Comparison of ENCODE assay signal across 8 cellular contexts in the genomic region with DNA sequence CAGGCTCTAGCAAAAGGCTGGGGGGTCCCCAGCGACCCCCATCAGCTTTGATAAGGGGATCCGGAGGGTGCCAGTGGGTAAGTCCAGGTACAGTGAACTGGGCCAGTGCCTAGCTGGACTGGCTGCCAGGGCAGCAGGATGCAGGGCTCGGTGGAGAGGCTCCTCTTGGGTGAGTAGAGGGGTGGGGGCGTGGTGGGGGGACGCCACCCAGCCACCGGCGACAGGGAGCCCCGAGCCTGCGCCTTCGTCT. TPM values are rescaled to one million over a fixed set of nuclear protein-coding genes. Genes with fewer than 3 reads are reported as not detected.
DNase-seq lines count a peak whose midpoint lies in the region; ATAC-seq and TF ChIP-seq lines count a peak whose summit lies in the region.

No MANE protein-coding gene starts in this region.

- no peaks in the 10 kb centered on the region for H3K27me3 Mint-ChIP-seq in CD4-positive, alpha-beta memory T cell
- no peaks in the 10 kb centered on the region for H3K27me3 Mint-ChIP-seq in osteocyte (ENCODE audit: unreplicated experiment)

- no peaks in the 10 kb centered on the region for H3K9me2 ChIP-seq in PC-9 (ENCODE audit: insufficient read depth)

- H3K27me3 ChIP-seq in CD4-positive, alpha-beta memory T cell (ENCODE audit: insufficient read depth, low read length), result no peaks in the 10 kb centered on the region
- no peaks in the 10 kb centered on the region for H3K27me3 ChIP-seq in PC-9 (ENCODE audit: insufficient read depth, low read depth)
- H3K27me3 ChIP-seq in esophagus (ENCODE audit: control insufficient read depth in 1 of 2, insufficient read depth in 2 of 2, low read length in 2 of 2), result no peaks in the 10 kb centered on the region

- TF ChIP-seq CTCF in PC-9 (conservative IDR thresholded peaks at IDR 0.05), result no peak
- no peak for TF ChIP-seq CTCF in osteocyte (IDR thresholded peaks at IDR 0.05)

- peak overlapping the region in 1 of 2 donors; percentile 42 for H3K4me3 ChIP-seq in CD4-positive, alpha-beta memory T cell (ENCODE audit: low read length in 2 of 2)
- H3K4me3 ChIP-seq in PC-9 (peak overlapping the region; percentile 75), esophagus (ENCODE audit: low read depth in 1 of 2, low read length in 2 of 2) (peak overlapping the region; percentile 54 to 65)

- H3F3A ChIP-seq in PC-9 (ENCODE audit: insufficient read depth, low read depth), result peaks cover 21% of the 10 kb centered on the region

- H2AFZ ChIP-seq in PC-9, result peak overlapping the region; percentile 90

- intact Hi-C loops in CD4-positive, alpha-beta memory T cell (cut with micrococcal nuclease), result loop anchor here (2.0 kb wide), 2 partner anchors 14 kb away; partner anchors contain the start of gene SLC48A1
- intact Hi-C loops in PC-9 (cut with micrococcal nuclease; ENCODE audit: unreplicated experiment), result no loop called here

- no peaks in the 10 kb centered on the region for H3K36me3 Mint-ChIP-seq in CD4-positive, alpha-beta memory T cell
- no peaks in the 10 kb centered on the region for H3K36me3 Mint-ChIP-seq in osteocyte (ENCODE audit: unreplicated experiment)

- H3K4me1 ChIP-seq in CD4-positive, alpha-beta memory T cell (ENCODE audit: insufficient read depth, low read length), result peaks cover 40% of the 10 kb centered on the region
- H3K4me1 ChIP-seq in PC-9 (replicated peaks; ENCODE audit: insufficient read depth) (peaks cover 68% of the 10 kb centered on the region), esophagus (ENCODE audit: control insufficient read depth in 2 of 2, insufficient read depth in 2 of 2, low read length in 1 of 2) (peaks cover 9 to 31% of the 10 kb centered on the region in 2 donors)

- H4K20me1 ChIP-seq in PC-9 (ENCODE audit: insufficient read depth), result no peaks in the 10 kb centered on the region

- H3K79me2 ChIP-seq in PC-9 (ENCODE audit: low read depth), result peaks cover 16% of the 10 kb centered on the region; the same call in 1 of the 2 replicates

- H3K9me3 Mint-ChIP-seq in CD4-positive, alpha-beta memory T cell, result no peaks in the 10 kb centered on the region
- no peaks in the 10 kb centered on the region for H3K9me3 Mint-ChIP-seq in osteocyte (ENCODE audit: unreplicated experiment)

- POLR2A ChIA-PET in CD4-positive, alpha-beta memory T cell (lab: Charles Lee; ENCODE audit: partially characterized antibody), result interaction anchor here (0.9 to 1.7 kb wide), 7 partner anchors 14 to 79 kb away, joined by 3 to 8 read pairs (median 5); partner anchors contain the start of genes RPAP3 and SLC48A1
- POLR2A ChIA-PET in PC-9 (lab: Charles Lee; ENCODE audit: unreplicated experiment), result interaction anchor here (0.7 kb wide), 2 partner anchors 23 to 1076 kb away, joined by 3 to 19 read pairs; no protein-coding TSS in a partner anchor

- H3K9me3 ChIP-seq in CD4-positive, alpha-beta memory T cell (ENCODE audit: control insufficient read depth in 1 of 2, low read length in 2 of 2), result no peaks in the 10 kb centered on the region
- H3K9me3 ChIP-seq in PC-9 (ENCODE audit: insufficient read depth, low read depth), result no peaks in the 10 kb centered on the region
- H3K9me3 ChIP-seq in esophagus (ENCODE audit: control insufficient read depth in 2 of 2, insufficient read depth in 1 of 2, low read depth in 1 of 2, low read length in 1 of 2), result no peaks in the 10 kb centered on the region

- H3K27ac Mint-ChIP-seq in CD4-positive, alpha-beta memory T cell, result peak overlapping the region in 1 of 7 donors; percentile 38
- H3K27ac Mint-ChIP-seq in osteocyte (ENCODE audit: unreplicated experiment), result no peak overlapping the region

- TSS peak; percentile 28 for BruUV-seq in PC-9 (replicated peaks; lab: Mats Ljungman, UMichigan)

- H3K36me3 ChIP-seq in CD4-positive, alpha-beta memory T cell (ENCODE audit: insufficient read depth, low read length), result no peaks in the 10 kb centered on the region
- H3K36me3 ChIP-seq in PC-9 (ENCODE audit: low read depth) (no peaks in the 10 kb centered on the region), esophagus (ENCODE audit: control insufficient read depth in 2 of 2, insufficient read depth in 2 of 2, low read length in 1 of 2) (no peaks in the 10 kb centered on the region)

- H3K27ac ChIP-seq in CD4-positive, alpha-beta memory T cell (ENCODE audit: low read depth, low read length), result no peak overlapping the region
- H3K27ac ChIP-seq in PC-9, result no peak overlapping the region
- peak overlapping the region; percentile 78 to 96 for H3K27ac ChIP-seq in esophagus (ENCODE audit: low read depth in 2 of 2, low read length in 1 of 2)

- ATAC-seq in HG03521 (IDR thresholded peaks at IDR 0.05; ENCODE audit: unreplicated experiment), result no peak

- H3K4me3 Mint-ChIP-seq in CD4-positive, alpha-beta memory T cell, result peak overlapping the region in 7 of 8 donors; percentile 48 to 81 (median 69)
- H3K4me3 Mint-ChIP-seq in osteocyte (ENCODE audit: unreplicated experiment), result peak overlapping the region; percentile 60

- H3K4me1 Mint-ChIP-seq in CD4-positive, alpha-beta memory T cell, result peaks cover 18 to 28% (median 23%) of the 10 kb centered on the region in 4 donors
- H3K4me1 Mint-ChIP-seq in osteocyte (ENCODE audit: unreplicated experiment), result peaks cover 24% of the 10 kb centered on the region

- no peak for DNase-seq in CD4-positive, alpha-beta memory T cell
- no peak for DNase-seq in PC-9
- no peak for DNase-seq in osteocyte (ENCODE audit: extremely low spot score, unreplicated experiment)
- DNase-seq in HuH-7.5 (ENCODE audit: low spot score), result no peak
- DNase-seq in iPS-NIHi11 (ENCODE audit: low spot score), result no peak
- no peak for DNase-seq in C1 segment of cervical spinal cord (lab: John Stamatoyannopoulos, UW)

- 2% methylated on average over 7 to 10 of the region's 10 CpGs for WGBS in esophagus, 2 donors

- H3K4me2 ChIP-seq in PC-9, result peak overlapping the region; percentile 97

- CTCF ChIA-PET in CD4-positive, alpha-beta memory T cell (lab: Charles Lee; ENCODE audit: partially characterized antibody), result interaction anchor here (1.1 to 11.9 kb wide), 13 partner anchors 11 to 82 kb away, joined by 3 to 270 read pairs (median 6); partner anchors contain the start of gene SLC48A1
- CTCF ChIA-PET in PC-9 (lab: Charles Lee), result interaction anchor here (1.0 to 1.2 kb wide), 3 partner anchors 8 to 147 kb away, joined by 4 to 16 read pairs (median 5); no protein-coding TSS in a partner anchor

RNA-seq across cellular contexts. Expression of gene RAPGEF3, which starts 0.2 kb away (rescaled TPM):
- total RNA-seq in CD4-positive, alpha-beta memory T cell, result under 1 TPM; 0.15 to 0.39 TPM
- under 1 TPM in 1 of 2 donors, not detected in 1; 0.14 TPM for polyA plus RNA-seq in CD4-positive, alpha-beta memory T cell
- total RNA-seq in PC-9 (2021), result 4.1 and 5.7 TPM in 2 replicates
- polyA plus RNA-seq in esophagus, result 10 to 100 TPM; 23.2 to 75.2 TPM
- 1.2 and 1.9 TPM in 2 replicates for total RNA-seq in osteocyte

RNA-seq across cellular contexts. Expression of gene SLC48A1, which starts 14.5 kb away (rescaled TPM):
- total RNA-seq in CD4-positive, alpha-beta memory T cell, result 10 to 100 TPM; 12.1 to 12.3 TPM
- 1 to 10 TPM; 8.7 to 9.0 TPM for polyA plus RNA-seq in CD4-positive, alpha-beta memory T cell
- total RNA-seq in PC-9 (2021) (76.4 and 108 TPM in 2 replicates), osteocyte (21.2 and 21.6 TPM in 2 replicates)
- 10 to 100 TPM; 17.7 to 20.6 TPM for polyA plus RNA-seq in esophagus

RNA-seq across cellular contexts. Expression of gene ENDOU, which starts 33.2 kb away (rescaled TPM):
- total RNA-seq in CD4-positive, alpha-beta memory T cell, result not detected
- polyA plus RNA-seq in CD4-positive, alpha-beta memory T cell, result not detected
- total RNA-seq in PC-9 (2021), result 0.25 and 0.39 TPM in 2 replicates
- polyA plus RNA-seq in esophagus, result 100 to 1,000 TPM; 101 to 139 TPM
- not detected in 2 replicates for total RNA-seq in osteocyte

RNA-seq across cellular contexts. Expression of gene RPAP3, which starts 52.7 kb away (rescaled TPM):
- total RNA-seq in CD4-positive, alpha-beta memory T cell, result 10 to 100 TPM; 40.8 to 41.8 TPM
- polyA plus RNA-seq in CD4-positive, alpha-beta memory T cell, result 10 to 100 TPM; 32.1 to 33.3 TPM
- total RNA-seq in PC-9 (2021), result 31.6 and 37.0 TPM in 2 replicates
- 10 to 100 TPM in 1 of 2 donors, 1 to 10 TPM in 1; 5.3 to 11.6 TPM for polyA plus RNA-seq in esophagus
- 28.7 and 33.4 TPM in 2 replicates for total RNA-seq in osteocyte

Comparison
In these comparisons a context has a peak if more than half of its experiments do, and no peak if none do; other contexts are left out.
1. H3K27ac ChIP-seq: peak in esophagus (2 of 2); none in CD4-positive, alpha-beta memory T cell (single experiment) and PC-9 (single experiment).